Comparison of ENCODE assay signal across 28 cellular contexts in genomic region chr7:54141565-54141964, GRCh38.
"Had no signal": no experiment of that assay in that cellular context is flagged by ENCODE, and none has a peak within 500 bp of the region (broad histone marks: within the 10 kb centered on the region; RNA-seq: fewer than 3 reads in every experiment).

No MANE protein-coding gene starts in this region.

- H3K27ac Mint-ChIP-seq: activated CD4-positive, alpha-beta memory T cell treated with anti-CD3 and anti-CD28 coated beads for 36 hours; activated CD4-positive, alpha-beta T cell treated with anti-CD3 and anti-CD28 coated beads for 36 hours; activated CD4-positive, alpha-beta T cell treated with anti-CD3 and anti-CD28 coated beads, Interleukin-2, amount 10 ng/mL, durations not matched to agents 24 days and 14 days; activated CD8-positive, alpha-beta memory T cell treated with anti-CD3 and anti-CD28 coated beads, Interleukin-2, amount 10 ng/mL, durations not matched to agents 7 days and 5 days; activated CD8-positive, alpha-beta T cell treated with anti-CD3 and anti-CD28 coated beads, Interleukin-2, amount 10 ng/mL, durations not matched to agents 7 days and 5 days; activated naive CD8-positive, alpha-beta T cell; activated T-cell treated with anti-CD3 and anti-CD28 coated beads, Interleukin-2, amount 50 U/mL, for 24 hours; activated T-cell treated with anti-CD3 and anti-CD28 coated beads, Interleukin-2, amount 50 U/mL, for 72 hours; dendritic cell treated with granulocyte-macrophage colony-stimulating factor and Interleukin-4, amounts not matched to agents 40 ng/mL and 50 ng/mL, for 4 days; endodermal cell had no signal

- DNase-seq: activated CD4-positive, alpha-beta memory T cell treated with anti-CD3 and anti-CD28 coated beads for 36 hours; activated CD4-positive, alpha-beta T cell treated with anti-CD3 and anti-CD28 coated beads for 36 hours; activated CD4-positive, alpha-beta T cell treated with anti-CD3 and anti-CD28 coated beads, Interleukin-2, amount 10 ng/mL, durations not matched to agents 24 days and 14 days; activated CD4-positive, CD25-positive, alpha-beta regulatory T cell; activated CD4-positive, CD25-positive, alpha-beta regulatory T cell treated with anti-CD3 and anti-CD28 coated beads, Interleukin-2, amount 50 U/mL, for 72 hours; activated CD8-positive, alpha-beta memory T cell treated with anti-CD3 and anti-CD28 coated beads, Interleukin-2, amount 10 ng/mL, durations not matched to agents 7 days and 5 days; activated CD8-positive, alpha-beta memory T cell treated with anti-CD3 and anti-CD28 coated beads, Interleukin-2, amount 50 U/mL, for 4 hours; activated CD8-positive, alpha-beta T cell treated with anti-CD3 and anti-CD28 coated beads, Interleukin-2, amount 10 ng/mL, durations not matched to agents 7 days and 5 days; activated gamma-delta T cell treated with Interleukin-2 at 50 U/mL for 16 hours; activated naive CD4-positive, alpha-beta T cell treated with anti-CD3 and anti-CD28 coated beads, Interleukin-2, amount 50 U/mL, for 16 hours; activated naive CD4-positive, alpha-beta T cell treated with Interleukin-2 at 50 U/mL for 16 hours; activated T-cell treated with anti-CD3 and anti-CD28 coated beads for 4 hours; activated T-cell treated with anti-CD3 and anti-CD28 coated beads, Interleukin-2, amount 50 U/mL, for 24 hours; activated T-cell treated with anti-CD3 and anti-CD28 coated beads, Interleukin-2, amount 50 U/mL, for 72 hours; amniotic stem cell; anterior cingulate cortex; brain microvascular endothelial cell; dorsolateral prefrontal cortex; effector memory CD4-positive, alpha-beta T cell; endodermal cell; foreskin fibroblast; head of caudate nucleus; T-helper 2 cell had no signal

- H3K4me3 Mint-ChIP-seq: activated CD4-positive, alpha-beta memory T cell treated with anti-CD3 and anti-CD28 coated beads for 36 hours; activated CD4-positive, alpha-beta T cell treated with anti-CD3 and anti-CD28 coated beads for 36 hours; activated CD4-positive, alpha-beta T cell treated with anti-CD3 and anti-CD28 coated beads, Interleukin-2, amount 10 ng/mL, durations not matched to agents 24 days and 14 days; activated CD8-positive, alpha-beta memory T cell treated with anti-CD3 and anti-CD28 coated beads, Interleukin-2, amount 10 ng/mL, durations not matched to agents 7 days and 5 days; activated CD8-positive, alpha-beta T cell treated with anti-CD3 and anti-CD28 coated beads, Interleukin-2, amount 10 ng/mL, durations not matched to agents 7 days and 5 days; activated naive CD8-positive, alpha-beta T cell; activated T-cell treated with anti-CD3 and anti-CD28 coated beads, Interleukin-2, amount 50 U/mL, for 24 hours; activated T-cell treated with anti-CD3 and anti-CD28 coated beads, Interleukin-2, amount 50 U/mL, for 72 hours; central memory CD8-positive, alpha-beta T cell; dendritic cell treated with granulocyte-macrophage colony-stimulating factor and Interleukin-4, amounts not matched to agents 40 ng/mL and 50 ng/mL, for 4 days; endodermal cell had no signal

- H3K36me3 ChIP-seq: brain microvascular endothelial cell had no signal

- H3K9me3 Mint-ChIP-seq: endodermal cell had no signal

- H3K27me3 Mint-ChIP-seq: activated CD4-positive, alpha-beta memory T cell treated with anti-CD3 and anti-CD28 coated beads for 36 hours; activated CD4-positive, alpha-beta T cell treated with anti-CD3 and anti-CD28 coated beads for 36 hours; activated CD4-positive, alpha-beta T cell treated with anti-CD3 and anti-CD28 coated beads, Interleukin-2, amount 10 ng/mL, durations not matched to agents 24 days and 14 days; activated CD8-positive, alpha-beta memory T cell treated with anti-CD3 and anti-CD28 coated beads, Interleukin-2, amount 10 ng/mL, durations not matched to agents 7 days and 5 days; activated naive CD8-positive, alpha-beta T cell; activated T-cell treated with anti-CD3 and anti-CD28 coated beads, Interleukin-2, amount 50 U/mL, for 24 hours; central memory CD8-positive, alpha-beta T cell; dendritic cell treated with granulocyte-macrophage colony-stimulating factor and Interleukin-4, amounts not matched to agents 40 ng/mL and 50 ng/mL, for 4 days had no signal

- H3K4me3 ChIP-seq: coronary artery, dorsolateral prefrontal cortex had no signal

- ATAC-seq: activated CD4-positive, alpha-beta T cell treated with anti-CD3 and anti-CD28 coated beads for 36 hours; activated CD8-positive, alpha-beta memory T cell treated with anti-CD3 and anti-CD28 coated beads, Interleukin-2, amount 10 ng/mL, durations not matched to agents 7 days and 5 days; activated CD8-positive, alpha-beta T cell treated with anti-CD3 and anti-CD28 coated beads, Interleukin-2, amount 10 ng/mL, durations not matched to agents 7 days and 5 days; activated T-cell treated with anti-CD3 and anti-CD28 coated beads, Interleukin-2, amount 50 U/mL, for 72 hours; esophagus mucosa had no signal

- H3K27me3 ChIP-seq: brain microvascular endothelial cell, dorsolateral prefrontal cortex had no signal

- H3K4me1 Mint-ChIP-seq: activated CD4-positive, alpha-beta T cell treated with anti-CD3 and anti-CD28 coated beads for 36 hours; activated CD4-positive, alpha-beta T cell treated with anti-CD3 and anti-CD28 coated beads, Interleukin-2, amount 10 ng/mL, durations not matched to agents 24 days and 14 days; activated CD8-positive, alpha-beta memory T cell treated with anti-CD3 and anti-CD28 coated beads, Interleukin-2, amount 10 ng/mL, durations not matched to agents 7 days and 5 days; central memory CD8-positive, alpha-beta T cell; endodermal cell had no signal

- H3K36me3 Mint-ChIP-seq: activated CD4-positive, alpha-beta memory T cell treated with anti-CD3 and anti-CD28 coated beads for 36 hours; activated CD8-positive, alpha-beta memory T cell treated with anti-CD3 and anti-CD28 coated beads, Interleukin-2, amount 10 ng/mL, durations not matched to agents 7 days and 5 days; activated naive CD8-positive, alpha-beta T cell had no signal

- H3K27ac ChIP-seq: brain microvascular endothelial cell, coronary artery, dorsolateral prefrontal cortex had no signal
